ENCODE assay signal across 13 cellular contexts in genomic region chr20:36304786-36305495, GRCh38. TPM values are rescaled to one million over a fixed set of nuclear protein-coding genes. Genes with fewer than 3 reads are reported as not detected.
DNase-seq lines count a peak whose midpoint lies in the region; ATAC-seq and TF ChIP-seq lines count a peak whose summit lies in the region.
"Had no signal": no experiment of that assay in that cellular context is flagged by ENCODE, and none has a peak within 500 bp of the region (broad histone marks: within the 10 kb centered on the region; RNA-seq: fewer than 3 reads in every experiment).

No MANE protein-coding gene starts in this region.

- peaks cover 69% of the 10 kb centered on the region for H3K27me3 ChIP-seq in CD4-positive, alpha-beta T cell (ENCODE audit: control insufficient read depth, insufficient read depth, low read length)
- peaks cover 24% of the 10 kb centered on the region for H3K27me3 ChIP-seq in neural cell (ENCODE audit: insufficient read depth, low read depth, low read length)

- no peak for TF ChIP-seq CTCF in CD4-positive, alpha-beta T cell (IDR thresholded peaks at IDR 0.05)
- TF ChIP-seq CTCF in HEK293 (tag by site-specific recombination; IDR thresholded peaks at IDR 0.05) (no peak), neural cell (IDR thresholded peaks at IDR 0.05; ENCODE audit: poor library complexity, severe bottlenecking) (no peak)

- CTCF ChIA-PET in CD4-positive, alpha-beta T cell (lab: Charles Lee): no interaction called here
- CTCF ChIA-PET in HEK293 (lab: Yijun Ruan, JAX): no interaction called here

- no peaks in the 10 kb centered on the region for H3K9me2 ChIP-seq in neural cell (ENCODE audit: insufficient read depth, low read length)

- H2AFZ ChIP-seq in neural cell (ENCODE audit: low read depth, low read length): no peak overlapping the region

- ATAC-seq in CD4-positive, alpha-beta T cell (ENCODE audit: poor library complexity): no peak
- ATAC-seq in effector memory CD8-positive, alpha-beta T cell (replicated peaks): no peak
- ATAC-seq in HG02763 (IDR thresholded peaks at IDR 0.05; ENCODE audit: unreplicated experiment): no peak
- ATAC-seq: right cardiac atrium had no signal

- peak overlapping the region; percentile 82 for H3K4me3 Mint-ChIP-seq in CD4-positive, alpha-beta T cell
- peak overlapping the region; percentile 44 to 72 for H3K4me3 Mint-ChIP-seq in effector memory CD8-positive, alpha-beta T cell

- no peak overlapping the region for H3K9ac ChIP-seq in neural cell (ENCODE audit: low read length)

- H3K9me3 ChIP-seq in CD4-positive, alpha-beta T cell (ENCODE audit: control insufficient read depth, low read length): no peaks in the 10 kb centered on the region
- H3K9me3 ChIP-seq in HEK293 (ENCODE audit: control insufficient read depth, insufficient read depth, low read depth, low read length) (no peaks in the 10 kb centered on the region), neural cell (ENCODE audit: low read length) (no peaks in the 10 kb centered on the region)
- H3K9me3 ChIP-seq: ascending aorta had no signal

- POLR2A ChIA-PET in CD4-positive, alpha-beta T cell (lab: Charles Lee): no interaction called here
- POLR2A ChIA-PET in HEK293 (lab: Yijun Ruan, JAX): no interaction called here

- no peak for TF ChIP-seq RAD21 in neural cell (conservative IDR thresholded peaks at IDR 0.05)

- TF ChIP-seq EP300 in neural cell (conservative IDR thresholded peaks at IDR 0.05; ENCODE audit: poor library complexity, severe bottlenecking): no peak

- no peak overlapping the region for H3K27ac ChIP-seq in CD4-positive, alpha-beta T cell (ENCODE audit: low read depth, low read length)
- H3K27ac ChIP-seq in HEK293 (ENCODE audit: extremely low read depth, low read depth, low read length) (no peak overlapping the region), neural cell (ENCODE audit: low read length) (no peak overlapping the region)
- H3K27ac ChIP-seq: ascending aorta had no signal

- no peaks in the 10 kb centered on the region for H3K9me3 Mint-ChIP-seq in CD4-positive, alpha-beta T cell
- H3K9me3 Mint-ChIP-seq in effector memory CD8-positive, alpha-beta T cell: no peaks in the 10 kb centered on the region

- peaks cover 77% of the 10 kb centered on the region for H3K27me3 Mint-ChIP-seq in CD4-positive, alpha-beta T cell
- peaks cover 77 to 89% of the 10 kb centered on the region in 2 donors for H3K27me3 Mint-ChIP-seq in effector memory CD8-positive, alpha-beta T cell

- H3K27ac Mint-ChIP-seq in CD4-positive, alpha-beta T cell: no peak overlapping the region
- H3K27ac Mint-ChIP-seq in effector memory CD8-positive, alpha-beta T cell: no peak overlapping the region

- intact Hi-C loops in CD4-positive, alpha-beta T cell (cut with DNase I, micrococcal nuclease): no loop called here

- DNase-seq in CD4-positive, alpha-beta T cell: no peak
- DNase-seq in effector memory CD8-positive, alpha-beta T cell: no peak
- no peak for DNase-seq in AG20443 (ENCODE audit: low spot score)
- no peak for DNase-seq in KG1 (lab: John Stamatoyannopoulos, UW)
- DNase-seq in COR-L47 (lab: John Stamatoyannopoulos, UW): no peak
- DNase-seq: AML-193, erythroblast, NCI-H2029 treated with DMSO at 0.1 percent for 48 hours, right cardiac atrium had no signal

- no peaks in the 10 kb centered on the region for H3F3A ChIP-seq in neural cell (ENCODE audit: insufficient read depth, low read length, poor library complexity, severe bottlenecking)

- no peaks in the 10 kb centered on the region for H4K20me1 ChIP-seq in neural cell (ENCODE audit: insufficient read depth)

- H3K36me3 Mint-ChIP-seq in CD4-positive, alpha-beta T cell (ENCODE audit: low read depth): no peaks in the 10 kb centered on the region
- H3K36me3 Mint-ChIP-seq in effector memory CD8-positive, alpha-beta T cell (ENCODE audit: insufficient read depth): peaks cover 3% of the 10 kb centered on the region

- peaks cover 13% of the 10 kb centered on the region for H3K4me1 Mint-ChIP-seq in CD4-positive, alpha-beta T cell (ENCODE audit: low read depth)
- peaks cover 0 to 5% of the 10 kb centered on the region in 2 donors for H3K4me1 Mint-ChIP-seq in effector memory CD8-positive, alpha-beta T cell (ENCODE audit: low read depth in 2 of 2)

- H3K4me3 ChIP-seq in HEK293 (ENCODE audit: low read depth, low read length): no peak overlapping the region
- H3K4me3 ChIP-seq in neural cell (ENCODE audit: low read length): peak overlapping the region; percentile 82

- H3K79me2 ChIP-seq in neural cell (replicated peaks; ENCODE audit: insufficient read depth, low read length): no peaks in the 10 kb centered on the region

- H3K4me2 ChIP-seq in neural cell (ENCODE audit: low read length): peak overlapping the region; percentile 15

- no peaks in the 10 kb centered on the region for H3K4me1 ChIP-seq in HEK293 (ENCODE audit: control insufficient read depth, insufficient read depth, low read length)

- H3K36me3 ChIP-seq in HEK293 (ENCODE audit: control insufficient read depth in 2 of 2, insufficient read depth in 1 of 2, low read length in 2 of 2) (no peaks in the 10 kb centered on the region), neural cell (ENCODE audit: insufficient read depth, low read length) (no peaks in the 10 kb centered on the region)
- H3K36me3 ChIP-seq: ascending aorta had no signal

TF ChIP-seq in HEK293, 187 proteins besides CTCF, POLR2A, EP300 and RAD21 (continues in another document):
- TF ChIP-seq ZNF24 (tag by site-specific recombination; IDR thresholded peaks at IDR 0.05) (no peak), EGR2 (tag by site-specific recombination; IDR thresholded peaks at IDR 0.05; ENCODE audit: low read depth) (peak; percentile 78), ZFHX2 (tag by site-specific recombination; conservative IDR thresholded peaks at IDR 0.05) (peak; percentile 83), REST (tag by site-specific recombination; IDR thresholded peaks at IDR 0.05) (peak; percentile 91), ZNF473 (tag by site-specific recombination; IDR thresholded peaks at IDR 0.05) (no peak), ZNF600 (tag by site-specific recombination; IDR thresholded peaks at IDR 0.05) (peak; percentile 32; the same call in 1 of the 2 replicates)

TF ChIP-seq in neural cell, 6 proteins besides CTCF, POLR2A, EP300 and RAD21:
- TF ChIP-seq REST (IDR thresholded peaks at IDR 0.05; ENCODE audit: borderline replicate concordance): no peak
- TF ChIP-seq EZH2 (IDR thresholded peaks at IDR 0.05; ENCODE audit: borderline replicate concordance, insufficient read depth, low read length, poor library complexity, severe bottlenecking): no peak
- no peak for TF ChIP-seq SMC3 (conservative IDR thresholded peaks at IDR 0.05; ENCODE audit: poor library complexity)
- TF ChIP-seq POLR2AphosphoS5 (IDR thresholded peaks at IDR 0.05): no peak
- TF ChIP-seq MXI1 (conservative IDR thresholded peaks at IDR 0.05; ENCODE audit: poor library complexity, severe bottlenecking): no peak
- TF ChIP-seq TAF1 (IDR thresholded peaks at IDR 0.05; ENCODE audit: low read depth): no peak

RNA-seq across cellular contexts. Expression of gene DLGAP4, which starts 1.2 kb away (rescaled TPM):
- 10 to 100 TPM; 16.0 to 16.1 TPM for total RNA-seq in CD4-positive, alpha-beta T cell
- 31.2 and 50.9 TPM in 2 replicates for polyA plus RNA-seq in neural cell
- 79.5 and 85.0 TPM in 2 replicates for polyA minus RNA-seq in neural cell
